ENCODE assay signal across 8 cellular contexts in the genomic region with DNA sequence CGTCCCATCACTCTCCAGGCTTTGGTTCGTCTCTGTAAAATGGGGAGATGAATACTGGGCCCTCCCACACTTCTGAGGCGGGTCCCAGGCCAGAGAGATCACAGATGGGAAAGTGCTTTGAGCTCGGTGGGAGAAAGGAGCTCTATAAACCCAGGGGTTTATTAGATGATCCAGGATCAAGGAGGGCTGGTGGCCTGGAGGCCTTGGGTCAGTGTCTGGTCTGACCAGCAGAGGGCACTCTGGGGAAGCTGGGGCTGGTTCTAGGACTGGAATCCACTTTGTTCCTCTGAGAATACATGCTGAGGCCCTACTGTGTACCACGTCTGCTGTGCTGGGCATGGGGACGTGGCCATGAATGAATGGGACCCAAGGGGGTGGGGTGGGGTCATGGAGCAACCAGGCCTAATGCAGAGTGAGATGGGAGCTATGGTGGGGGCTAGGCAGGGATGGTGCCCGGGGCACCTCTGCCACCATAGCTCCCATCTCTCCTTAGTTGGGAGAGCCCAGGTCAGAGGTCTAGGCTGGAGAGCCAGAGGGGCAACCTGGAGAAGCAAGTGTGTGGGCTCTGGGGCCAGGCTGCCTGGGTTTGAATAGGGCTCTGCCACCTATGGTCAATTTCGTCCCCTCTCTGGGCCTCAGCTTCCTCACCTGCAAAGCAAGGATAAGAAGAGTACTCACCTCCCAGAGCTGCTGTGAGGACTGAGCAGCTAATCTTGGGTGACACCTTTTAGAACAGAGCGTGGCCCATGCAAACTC. TPM values are rescaled to one million over a fixed set of nuclear protein-coding genes. Genes with fewer than 3 reads are reported as not detected.
A peak's percentile ranks its signal among the peaks of the same experiment; 100 is the strongest.
DNase-seq lines count a peak whose midpoint lies in the region; ATAC-seq lines count a peak whose summit lies in the region.

No MANE protein-coding gene starts in this region.

- CTCF ChIA-PET in activated CD4-positive, alpha-beta T cell treated with anti-CD3 and anti-CD28 coated beads, Interleukin-2, amount 10 ng/mL, durations not matched to agents 7 days and 5 days (lab: Charles Lee), result interaction anchor here (0.5 to 2.2 kb wide), 18 partner anchors 8 to 288 kb away, joined by 3 to 11 read pairs (median 4); partner anchors contain the start of gene FAM131C

- no peak overlapping the region for H3K4me3 Mint-ChIP-seq in activated CD4-positive, alpha-beta T cell treated with anti-CD3 and anti-CD28 coated beads, Interleukin-2, amount 10 ng/mL, durations not matched to agents 7 days and 5 days
- H3K4me3 Mint-ChIP-seq in stimulated activated effector memory CD8-positive, alpha-beta T cell treated with anti-CD3 and anti-CD28 coated beads, Interleukin-12 subunit alpha, Interleukin-12 subunit beta, amount 100 ng/mL, for 72 hours, result no peak overlapping the region

- H3K27ac Mint-ChIP-seq in activated CD4-positive, alpha-beta T cell treated with anti-CD3 and anti-CD28 coated beads, Interleukin-2, amount 10 ng/mL, durations not matched to agents 7 days and 5 days, result no peak overlapping the region
- H3K27ac Mint-ChIP-seq in stimulated activated effector memory CD8-positive, alpha-beta T cell treated with anti-CD3 and anti-CD28 coated beads, Interleukin-12 subunit alpha, Interleukin-12 subunit beta, amount 100 ng/mL, for 72 hours, result no peak overlapping the region

- H3K36me3 Mint-ChIP-seq in activated CD4-positive, alpha-beta T cell treated with anti-CD3 and anti-CD28 coated beads, Interleukin-2, amount 10 ng/mL, durations not matched to agents 7 days and 5 days (ENCODE audit: low read depth), result no peaks in the 10 kb centered on the region
- no peaks in the 10 kb centered on the region for H3K36me3 Mint-ChIP-seq in stimulated activated effector memory CD8-positive, alpha-beta T cell treated with anti-CD3 and anti-CD28 coated beads, Interleukin-12 subunit alpha, Interleukin-12 subunit beta, amount 100 ng/mL, for 72 hours

- DNase-seq in NCI-H1694 (lab: John Stamatoyannopoulos, UW), result peak; percentile 38
- no peak for DNase-seq in NCI-H1694 treated with DMSO at 0.1 percent for 48 hours (lab: John Stamatoyannopoulos, UW)
- DNase-seq in NCI-H1930 (lab: John Stamatoyannopoulos, UW), result peak; percentile 21 to 34
- DNase-seq in activated CD4-positive, alpha-beta T cell treated with anti-CD3 and anti-CD28 coated beads, Interleukin-2, amount 10 ng/mL, durations not matched to agents 7 days and 5 days, result peak; percentile 74
- peak; percentile 87 for DNase-seq in ecto neural progenitor cell (ENCODE audit: low spot score)
- peak; percentile 48 for DNase-seq in medulla oblongata (ENCODE audit: extremely low spot score)
- DNase-seq in stimulated activated effector memory CD8-positive, alpha-beta T cell treated with anti-CD3 and anti-CD28 coated beads, Interleukin-12 subunit alpha, Interleukin-12 subunit beta, amount 100 ng/mL, for 72 hours (ENCODE audit: low spot score in 2 of 2), result peak; percentile 60 to 84

- peak; percentile 57 for ATAC-seq in stimulated activated effector memory CD8-positive, alpha-beta T cell treated with anti-CD3 and anti-CD28 coated beads, Interleukin-12 subunit alpha, Interleukin-12 subunit beta, amount 100 ng/mL, for 72 hours
- no peak for ATAC-seq in GM21360 (IDR thresholded peaks at IDR 0.05; ENCODE audit: unreplicated experiment)

- POLR2A ChIA-PET in activated CD4-positive, alpha-beta T cell treated with anti-CD3 and anti-CD28 coated beads, Interleukin-2, amount 10 ng/mL, durations not matched to agents 7 days and 5 days (lab: Charles Lee), result interaction anchor here (0.6 kb wide), 1 partner anchor 232 kb away, joined by 3 read pairs; no protein-coding TSS in a partner anchor

- H3K9me3 Mint-ChIP-seq in activated CD4-positive, alpha-beta T cell treated with anti-CD3 and anti-CD28 coated beads, Interleukin-2, amount 10 ng/mL, durations not matched to agents 7 days and 5 days, result no peaks in the 10 kb centered on the region
- no peaks in the 10 kb centered on the region for H3K9me3 Mint-ChIP-seq in stimulated activated effector memory CD8-positive, alpha-beta T cell treated with anti-CD3 and anti-CD28 coated beads, Interleukin-12 subunit alpha, Interleukin-12 subunit beta, amount 100 ng/mL, for 72 hours

- H3K4me1 Mint-ChIP-seq in activated CD4-positive, alpha-beta T cell treated with anti-CD3 and anti-CD28 coated beads, Interleukin-2, amount 10 ng/mL, durations not matched to agents 7 days and 5 days, result peaks cover 6% of the 10 kb centered on the region
- peaks cover 15% of the 10 kb centered on the region for H3K4me1 Mint-ChIP-seq in stimulated activated effector memory CD8-positive, alpha-beta T cell treated with anti-CD3 and anti-CD28 coated beads, Interleukin-12 subunit alpha, Interleukin-12 subunit beta, amount 100 ng/mL, for 72 hours

- no peaks in the 10 kb centered on the region for H3K27me3 Mint-ChIP-seq in activated CD4-positive, alpha-beta T cell treated with anti-CD3 and anti-CD28 coated beads, Interleukin-2, amount 10 ng/mL, durations not matched to agents 7 days and 5 days

RNA-seq across cellular contexts. Expression of gene FAM131C, which starts 9.0 kb away (rescaled TPM):
- total RNA-seq in activated CD4-positive, alpha-beta T cell treated with anti-CD3 and anti-CD28 coated beads, Interleukin-2, amount 10 ng/mL, durations not matched to agents 7 days and 5 days, result 1 to 10 TPM in 1 of 2 experiments, under 1 TPM in 1; 0.67 to 1.1 TPM

RNA-seq across cellular contexts. Expression of gene CLCNKB, which starts 38.9 kb away (rescaled TPM):
- not detected for total RNA-seq in activated CD4-positive, alpha-beta T cell treated with anti-CD3 and anti-CD28 coated beads, Interleukin-2, amount 10 ng/mL, durations not matched to agents 7 days and 5 days
